ENCODE assay signal across 6 cellular contexts in the genomic region with DNA sequence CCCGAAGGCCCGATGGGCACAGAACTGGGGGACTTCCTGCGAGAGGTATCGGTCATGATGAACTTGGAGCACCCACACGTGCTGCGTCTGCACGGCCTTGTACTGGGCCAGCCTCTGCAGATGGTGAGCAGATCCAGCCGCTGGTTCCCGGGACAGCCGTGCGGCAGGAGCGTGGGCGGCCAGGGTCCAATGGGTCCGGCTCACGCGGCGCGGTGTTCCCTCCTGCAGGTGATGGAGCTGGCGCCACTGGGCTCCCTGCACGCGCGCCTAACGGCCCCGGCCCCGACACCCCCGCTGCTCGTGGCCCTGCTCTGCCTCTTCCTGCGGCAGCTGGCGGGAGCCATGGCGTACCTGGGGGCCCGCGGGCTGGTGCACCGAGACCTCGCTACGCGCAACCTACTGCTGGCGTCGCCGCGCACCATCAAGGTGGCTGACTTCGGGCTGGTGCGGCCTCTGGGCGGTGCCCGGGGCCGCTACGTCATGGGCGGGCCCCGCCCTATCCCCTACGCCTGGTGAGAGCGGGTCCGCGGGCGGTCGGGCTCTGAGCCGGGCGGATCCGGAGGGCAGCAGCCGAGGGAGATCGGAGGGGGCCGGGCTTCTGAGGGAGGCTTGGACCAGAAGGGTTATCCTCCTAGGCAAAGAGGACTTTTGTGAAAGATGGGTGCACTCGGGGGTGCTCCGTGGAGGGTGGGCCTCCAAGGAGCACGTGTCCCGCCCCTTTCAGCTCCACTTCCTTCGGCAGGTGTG. TPM values are rescaled to one million over a fixed set of nuclear protein-coding genes. Genes with fewer than 3 reads are reported as not detected.
DNase-seq lines count a peak whose midpoint lies in the region; ATAC-seq and TF ChIP-seq lines count a peak whose summit lies in the region.

No MANE protein-coding gene starts in this region.

- H3K9ac ChIP-seq in muscle layer of colon (ENCODE audit: low read length), result no peak overlapping the region

- H3K27me3 ChIP-seq in muscle layer of colon (ENCODE audit: control insufficient read depth in 1 of 2, insufficient read depth in 2 of 2, low read length in 2 of 2), result no peaks in the 10 kb centered on the region

- H3K4me3 Mint-ChIP-seq in activated naive CD8-positive, alpha-beta T cell treated with anti-CD3 and anti-CD28 coated beads, Interleukin-2, amount 10 ng/mL, durations not matched to agents 7 days and 5 days, result peak overlapping the region; percentile 76

- WGBS in urinary bladder, result 7% methylated on average over 65 of the region's 65 CpGs

- POLR2A ChIA-PET in activated naive CD8-positive, alpha-beta T cell treated with anti-CD3 and anti-CD28 coated beads, Interleukin-2, amount 10 ng/mL, durations not matched to agents 7 days and 5 days (lab: Charles Lee), result interaction anchor here (0.5 to 2.2 kb wide), 15 partner anchors 9 to 304 kb away, joined by 3 to 19 read pairs (median 3); partner anchors contain the start of genes GPS2, PLSCR3, TMEM102 and TMEM256

- peak overlapping the region; percentile 63 for H3K27ac Mint-ChIP-seq in activated naive CD8-positive, alpha-beta T cell treated with anti-CD3 and anti-CD28 coated beads, Interleukin-2, amount 10 ng/mL, durations not matched to agents 7 days and 5 days

- peaks cover 5% of the 10 kb centered on the region for H3K36me3 Mint-ChIP-seq in activated naive CD8-positive, alpha-beta T cell treated with anti-CD3 and anti-CD28 coated beads, Interleukin-2, amount 10 ng/mL, durations not matched to agents 7 days and 5 days

- H3K36me3 ChIP-seq in muscle layer of colon (ENCODE audit: insufficient read depth, low read length) (no peaks in the 10 kb centered on the region), urinary bladder (ENCODE audit: insufficient read depth) (no peaks in the 10 kb centered on the region)

- H3K27me3 Mint-ChIP-seq in activated naive CD8-positive, alpha-beta T cell treated with anti-CD3 and anti-CD28 coated beads, Interleukin-2, amount 10 ng/mL, durations not matched to agents 7 days and 5 days, result peaks cover 31% of the 10 kb centered on the region

- H3K27ac ChIP-seq in muscle layer of colon (ENCODE audit: low read depth, low read length) (peak overlapping the region; percentile 39), urinary bladder (ENCODE audit: low read depth) (no peak overlapping the region)

- no peaks in the 10 kb centered on the region for H3K9me3 ChIP-seq in muscle layer of colon (ENCODE audit: low read length)

- DNase-seq in NCI-H128 (lab: John Stamatoyannopoulos, UW; ENCODE audit: unreplicated experiment), result peak; percentile 36
- DNase-seq in activated naive CD8-positive, alpha-beta T cell treated with anti-CD3 and anti-CD28 coated beads, Interleukin-2, amount 10 ng/mL, durations not matched to agents 7 days and 5 days, result peak; percentile 86
- DNase-seq in glomerular visceral epithelial cell (ENCODE audit: extremely low spot score), result no peak

- peak; percentile 97 for ATAC-seq in activated naive CD8-positive, alpha-beta T cell treated with anti-CD3 and anti-CD28 coated beads, Interleukin-2, amount 10 ng/mL, durations not matched to agents 7 days and 5 days (ENCODE audit: low read depth)

- TF ChIP-seq POLR2A in GM10847 (IDR thresholded peaks at IDR 0.05; ENCODE audit: extremely low read depth, insufficient read length), result peak; percentile 28

- peaks cover 21% of the 10 kb centered on the region for H3K4me1 ChIP-seq in muscle layer of colon (ENCODE audit: insufficient read depth, low read length)
- H3K4me1 ChIP-seq in urinary bladder (ENCODE audit: insufficient read depth), result no peaks in the 10 kb centered on the region

- H3K4me3 ChIP-seq in muscle layer of colon (ENCODE audit: low read depth in 1 of 2, low read length in 2 of 2) (peak overlapping the region; percentile 48 to 56), urinary bladder (ENCODE audit: low read depth, low read length) (peak overlapping the region; percentile 16)

- peaks cover 5% of the 10 kb centered on the region for H3K9me3 Mint-ChIP-seq in activated naive CD8-positive, alpha-beta T cell treated with anti-CD3 and anti-CD28 coated beads, Interleukin-2, amount 10 ng/mL, durations not matched to agents 7 days and 5 days

- peaks cover 11% of the 10 kb centered on the region for H3K4me1 Mint-ChIP-seq in activated naive CD8-positive, alpha-beta T cell treated with anti-CD3 and anti-CD28 coated beads, Interleukin-2, amount 10 ng/mL, durations not matched to agents 7 days and 5 days

RNA-seq across cellular contexts. Expression of gene TNK1, which starts 3.0 kb away (rescaled TPM):
- 1 to 10 TPM; 5.2 to 6.5 TPM for total RNA-seq in activated naive CD8-positive, alpha-beta T cell treated with anti-CD3 and anti-CD28 coated beads, Interleukin-2, amount 10 ng/mL, durations not matched to agents 7 days and 5 days
- total RNA-seq in urinary bladder, result 1.2 TPM
- 4.8 TPM for polyA plus RNA-seq in urinary bladder

RNA-seq across cellular contexts. Expression of gene PLSCR3, which starts 10.4 kb away (rescaled TPM):
- total RNA-seq in activated naive CD8-positive, alpha-beta T cell treated with anti-CD3 and anti-CD28 coated beads, Interleukin-2, amount 10 ng/mL, durations not matched to agents 7 days and 5 days, result 10 to 100 TPM; 79.3 to 82.1 TPM
- total RNA-seq in urinary bladder, result 14.4 TPM
- 56.3 TPM for polyA plus RNA-seq in urinary bladder

RNA-seq across cellular contexts. Expression of gene TMEM256, which starts 20.0 kb away (rescaled TPM):
- total RNA-seq in activated naive CD8-positive, alpha-beta T cell treated with anti-CD3 and anti-CD28 coated beads, Interleukin-2, amount 10 ng/mL, durations not matched to agents 7 days and 5 days, result 10 to 100 TPM; 52.9 to 55.6 TPM
- 76.2 TPM for total RNA-seq in urinary bladder
- polyA plus RNA-seq in urinary bladder, result 113 TPM

RNA-seq across cellular contexts. Expression of gene NLGN2, which starts 23.7 kb away (rescaled TPM):
- total RNA-seq in activated naive CD8-positive, alpha-beta T cell treated with anti-CD3 and anti-CD28 coated beads, Interleukin-2, amount 10 ng/mL, durations not matched to agents 7 days and 5 days, result 1 to 10 TPM; 8.0 to 8.7 TPM
- total RNA-seq in urinary bladder, result 8.5 TPM
- polyA plus RNA-seq in urinary bladder, result 40.9 TPM

RNA-seq across cellular contexts. Expression of gene TMEM95, which starts 29.0 kb away (rescaled TPM):
- total RNA-seq in activated naive CD8-positive, alpha-beta T cell treated with anti-CD3 and anti-CD28 coated beads, Interleukin-2, amount 10 ng/mL, durations not matched to agents 7 days and 5 days, result not detected
- not detected for total RNA-seq in urinary bladder
- not detected for polyA plus RNA-seq in urinary bladder
